Comparison of ENCODE assay signal across 8 cellular contexts in the genomic region with DNA sequence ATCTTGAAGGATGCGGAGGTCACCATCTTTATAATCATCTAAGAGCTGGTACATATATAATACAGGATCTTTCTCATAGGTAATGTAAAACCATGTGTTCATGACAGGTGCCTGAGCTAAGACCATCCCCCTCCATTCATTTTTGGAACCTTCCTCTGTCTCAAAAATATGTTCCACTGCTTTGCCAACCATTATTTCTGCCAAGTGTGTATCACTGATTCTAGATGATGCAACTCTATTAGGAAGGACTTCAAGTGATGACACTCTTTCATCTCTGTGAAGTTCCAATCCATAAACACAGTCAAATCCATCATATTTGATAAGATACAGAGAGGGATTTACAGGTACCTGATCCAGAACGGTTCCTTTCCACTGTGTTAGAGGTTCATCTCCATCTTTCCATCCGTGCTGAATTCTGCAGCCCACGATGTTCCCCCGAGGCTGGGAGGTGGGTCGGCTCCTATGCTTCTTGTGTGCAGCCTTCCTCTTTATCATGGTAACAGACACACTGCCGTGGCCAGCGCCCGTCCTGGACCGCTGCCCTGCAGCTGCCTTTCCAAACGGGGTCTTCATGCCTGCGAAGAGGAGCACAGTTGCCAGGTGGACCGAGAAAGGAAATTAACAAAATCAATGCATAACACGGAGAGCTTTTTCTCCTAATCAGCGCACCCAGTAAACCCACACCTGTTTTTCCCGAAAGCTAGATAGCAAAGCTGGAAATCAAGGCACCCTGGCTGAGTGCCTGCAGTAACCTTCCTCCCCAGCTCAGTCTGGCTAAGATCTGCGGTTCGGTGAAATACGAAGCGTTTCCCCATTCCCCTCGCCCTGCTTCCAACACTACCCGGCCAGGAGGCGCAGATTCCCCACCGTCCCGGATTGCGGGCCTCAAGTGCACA. TPM values are rescaled to one million over a fixed set of nuclear protein-coding genes. Genes with fewer than 3 reads are reported as not detected.
DNase-seq lines count a peak whose midpoint lies in the region; ATAC-seq and FAIRE-seq lines count a peak whose summit lies in the region.

No MANE protein-coding gene starts in this region.

- ATAC-seq in GM18867 (IDR thresholded peaks at IDR 0.05; ENCODE audit: unreplicated experiment) (no peak), HG03442 (IDR thresholded peaks at IDR 0.05; ENCODE audit: unreplicated experiment) (no peak)

- peak overlapping the region; percentile 75 for H3K4me3 ChIP-seq in HUES6 (ENCODE audit: low read depth, low read length)

- no peaks in the 10 kb centered on the region for H3K27me3 ChIP-seq in HUES6 (ENCODE audit: control insufficient read depth, insufficient read depth, low read length)

- 0 out of 2 replicates have a peak, but pooled peaks cover 5% of the 10 kb centered on the region for H3K4me1 ChIP-seq in HUES6 (ENCODE audit: control insufficient read depth, insufficient read depth, low read length)

- H3K9me3 ChIP-seq in HUES6 (ENCODE audit: control insufficient read depth, insufficient read depth, low read depth, low read length) = peaks cover 2% of the 10 kb centered on the region; the same call in 1 of the 2 replicates

- peak overlapping the region; percentile 76 for H3K9ac ChIP-seq in HUES6 (ENCODE audit: low read length)

- FAIRE-seq in urothelium cell line (lab: Jason Lieb, UNC) = no peak

- H3K36me3 ChIP-seq in HUES6 (ENCODE audit: control insufficient read depth, insufficient read depth, low read length) = peaks cover 47% of the 10 kb centered on the region

- DNase-seq in GM03348 (ENCODE audit: low spot score) (peak; percentile 4), dermis blood vessel endothelial cell (peak; percentile 1), midbrain (lab: John Stamatoyannopoulos, UW) (peak; percentile 40), urothelium cell line (ENCODE audit: low spot score) (peak; percentile 11), DMS79 (lab: John Stamatoyannopoulos, UW) (no peak)

- no peak overlapping the region for H3K27ac ChIP-seq in HUES6 (ENCODE audit: low read depth, low read length)

RNA-seq across cellular contexts. Expression of a gene that starts 0.7 kb away (rescaled TPM):
- 4.2 and 5.8 TPM in 2 replicates for total RNA-seq in dermis blood vessel endothelial cell
